Comparison of ENCODE assay signal across 1 cellular context in the genomic region with DNA sequence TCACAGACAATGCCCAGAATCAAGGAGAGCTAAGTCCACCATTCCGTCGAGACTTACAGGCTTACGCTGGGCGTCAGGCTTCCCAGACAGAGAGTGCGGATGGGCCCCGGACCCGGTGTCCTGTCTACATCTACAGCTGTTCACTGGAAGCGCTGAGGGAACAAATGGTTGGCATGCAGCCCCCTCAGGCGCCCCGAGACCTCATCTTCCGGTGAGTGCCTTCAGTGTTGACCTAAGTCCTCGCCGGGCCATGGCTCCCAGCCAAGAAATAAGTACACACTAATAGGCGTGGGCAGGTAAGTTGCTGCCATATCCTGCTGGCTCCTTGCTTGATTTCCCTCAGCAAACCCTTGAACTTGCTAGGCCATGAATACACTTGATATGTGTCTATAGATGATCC.
TF ChIP-seq lines count a peak whose summit lies in the region.

No MANE protein-coding gene starts in this region.

TF ChIP-seq in K562, 482 proteins besides CTCF, POLR2A, EP300 and RAD21:
- no peak for TF ChIP-seq ZBTB43 (CRISPR knock-in tag; IDR thresholded peaks at IDR 0.05)
- TF ChIP-seq NFIC (IDR thresholded peaks at IDR 0.05) = peak; percentile 18; the same call in 1 of the 2 replicates
